In genomic region chr13:106533101-106533939, GRCh38 we compare ENCODE assay signal across 8 cellular contexts. TPM values are rescaled to one million over a fixed set of nuclear protein-coding genes. Genes with fewer than 3 reads are reported as not detected.
DNase-seq lines count a peak whose midpoint lies in the region; ATAC-seq, FAIRE-seq and TF ChIP-seq lines count a peak whose summit lies in the region.

No MANE protein-coding gene starts in this region.

- DNase-seq in CD4-positive, alpha-beta T cell: peak in 2 of 10 experiments; percentile 1 to 4
- no peak for DNase-seq in HAP-1 (ENCODE audit: low spot score in 2 of 2)
- DNase-seq in NOMO-1 treated with DMSO at 0.1 percent for 48 hours (lab: John Stamatoyannopoulos, UW; ENCODE audit: unreplicated experiment): peak; percentile 29
- DNase-seq in heart left ventricle: peak; percentile 83 to 89 (median 85)
- DNase-seq in omental fat pad (ENCODE audit: low spot score): peak; percentile 34
- no peak for DNase-seq in GM19239 (ENCODE audit: insufficient read length, low spot score)

- intact Hi-C loops in CD4-positive, alpha-beta T cell (cut with DNase I, micrococcal nuclease): loop anchor here in 1 of 2 experiments (10.0 kb wide), 1 partner anchor 1759 kb away; no protein-coding TSS in a partner anchor
- intact Hi-C loops in heart left ventricle (cut with DNase I): loop anchor here (2.0 to 10.0 kb wide), 14 partner anchors 37 to 1961 kb away; no protein-coding TSS in a partner anchor

- H3K9me3 Mint-ChIP-seq in CD4-positive, alpha-beta T cell: no peaks in the 10 kb centered on the region

- H3K36me3 ChIP-seq in HAP-1 (replicated peaks): no peaks in the 10 kb centered on the region
- no peaks in the 10 kb centered on the region for H3K36me3 ChIP-seq in heart left ventricle

- no peak for TF ChIP-seq POLR2A in heart left ventricle (IDR thresholded peaks at IDR 0.05)

- ATAC-seq in CD4-positive, alpha-beta T cell (ENCODE audit: poor library complexity): no peak
- ATAC-seq in heart left ventricle (peak; percentile 56 to 79 (median 74)), omental fat pad (ENCODE audit: low FRiP score) (peak; percentile 65), HG03565 (IDR thresholded peaks at IDR 0.05; ENCODE audit: unreplicated experiment) (no peak)

- WGBS in heart left ventricle, 4 donors: 6 to 9% (median 8%) methylated on average over 43 to 44 of the region's 44 CpGs

- H3K9me3 ChIP-seq in CD4-positive, alpha-beta T cell (ENCODE audit: control insufficient read depth, low read length): no peaks in the 10 kb centered on the region
- H3K9me3 ChIP-seq in HAP-1: no peaks in the 10 kb centered on the region
- H3K9me3 ChIP-seq in heart left ventricle: no peaks in the 10 kb centered on the region

- peak overlapping the region; percentile 87 for H3K4me3 Mint-ChIP-seq in CD4-positive, alpha-beta T cell

- CTCF ChIA-PET in CD4-positive, alpha-beta T cell (lab: Charles Lee): no interaction called here

- H3K4me1 ChIP-seq in HAP-1: peaks cover 29% of the 10 kb centered on the region
- peaks cover 0 to 41% (median 13%) of the 10 kb centered on the region in 12 donors for H3K4me1 ChIP-seq in heart left ventricle

- no peak for TF ChIP-seq CTCF in CD4-positive, alpha-beta T cell (IDR thresholded peaks at IDR 0.05)
- TF ChIP-seq CTCF in heart left ventricle (IDR thresholded peaks at IDR 0.05) (peak; percentile 42 to 85 (median 76)), omental fat pad (IDR thresholded peaks at IDR 0.05) (no peak)

- POLR2A ChIA-PET in CD4-positive, alpha-beta T cell (lab: Charles Lee): interaction anchor here (5.7 kb wide), 1 partner anchor 33 kb away, joined by 35 read pairs; the partner anchor contains the start of gene ARGLU1

- H3K27ac ChIP-seq in CD4-positive, alpha-beta T cell (ENCODE audit: low read depth, low read length): no peak overlapping the region
- H3K27ac ChIP-seq in angular gyrus (ENCODE audit: low read depth, low read length): peak overlapping the region; percentile 62
- H3K27ac ChIP-seq in heart left ventricle: peak overlapping the region; percentile 70 to 89 (median 83)

- H3K4me3 ChIP-seq in HAP-1: peak overlapping the region; percentile 48
- peak overlapping the region; percentile 48 to 83 (median 74) for H3K4me3 ChIP-seq in heart left ventricle

- peaks cover 57% of the 10 kb centered on the region for H3K27me3 ChIP-seq in CD4-positive, alpha-beta T cell (ENCODE audit: control insufficient read depth, insufficient read depth, low read length)
- H3K27me3 ChIP-seq in HAP-1 (ENCODE audit: low read depth): no peaks in the 10 kb centered on the region
- peaks cover 0 to 37% (median 0%) of the 10 kb centered on the region in 9 donors for H3K27me3 ChIP-seq in heart left ventricle

- no peak overlapping the region for H3K27ac Mint-ChIP-seq in CD4-positive, alpha-beta T cell

- no peak for FAIRE-seq in GM19239 (lab: Jason Lieb, UNC)

- in situ Hi-C loops in HAP-1 (cut with MboI; ENCODE audit: low sequenced_read_pairs): loop anchor here (25.0 kb wide), 1 partner anchor 446 kb away; no protein-coding TSS in a partner anchor

- H3K27me3 Mint-ChIP-seq in CD4-positive, alpha-beta T cell: peaks cover 65% of the 10 kb centered on the region

- H3K36me3 Mint-ChIP-seq in CD4-positive, alpha-beta T cell (ENCODE audit: low read depth): peaks cover 4% of the 10 kb centered on the region

- H3K4me1 Mint-ChIP-seq in CD4-positive, alpha-beta T cell (ENCODE audit: low read depth): peaks cover 29% of the 10 kb centered on the region

RNA-seq across cellular contexts. Expression of gene EFNB2, which starts 2.1 kb away (rescaled TPM):
- under 1 TPM; 0.20 to 0.36 TPM for total RNA-seq in CD4-positive, alpha-beta T cell
- total RNA-seq in heart left ventricle (10 to 100 TPM in 7 of 9 donors, 1 to 10 TPM in 2; 8.6 to 20.2 (median 12.7) TPM), omental fat pad (10 to 100 TPM; 11.9 to 50.4 (median 37.4) TPM)
- 10 to 100 TPM in 1 of 2 donors, 1 to 10 TPM in 1; 7.3 to 17.7 TPM for polyA plus RNA-seq in heart left ventricle

RNA-seq across cellular contexts. Expression of gene ARGLU1, which starts 34.6 kb away (rescaled TPM):
- 100 to 1,000 TPM; 146 to 152 TPM for total RNA-seq in CD4-positive, alpha-beta T cell
- total RNA-seq in heart left ventricle (10 to 100 TPM; 14.2 to 35.6 (median 28.1) TPM), omental fat pad (100 to 1,000 TPM in 3 of 4 donors, 10 to 100 TPM in 1; 70.8 to 154 (median 122) TPM)
- 10 to 100 TPM; 25.7 to 54.0 TPM for polyA plus RNA-seq in heart left ventricle

Comparison
In these comparisons a context has a peak if more than half of its experiments do, and no peak if none do; other contexts are left out.
1. ATAC-seq: peak in heart left ventricle (4 of 4) and omental fat pad (single experiment); none in CD4-positive, alpha-beta T cell (single experiment) and HG03565 (single experiment).
2. DNase-seq: peak in NOMO-1 treated with DMSO at 0.1 percent for 48 hours (single experiment), heart left ventricle (5 of 5) and omental fat pad (single experiment); none in HAP-1 (0 of 2) and GM19239 (single experiment).
3. CTCF ChIP-seq: peak in heart left ventricle (12 of 12); none in CD4-positive, alpha-beta T cell (single experiment) and omental fat pad (0 of 3).
4. RNA of gene EFNB2, which starts 2.1 kb away (total RNA-seq): 11.9 to 50.4 TPM in omental fat pad and 8.6 to 20.2 TPM in heart left ventricle; 0.20 to 0.36 TPM in CD4-positive, alpha-beta T cell; every median in the first group is over 4 times any median in the second.